In genomic region chr11:75450826-75451783, GRCh38 we compare ENCODE assay signal across 8 cellular contexts. TPM values are rescaled to one million over a fixed set of nuclear protein-coding genes. Genes with fewer than 3 reads are reported as not detected.
DNase-seq lines count a peak whose midpoint lies in the region; ATAC-seq and TF ChIP-seq lines count a peak whose summit lies in the region.

No MANE protein-coding gene starts in this region.

- H3K36me3 Mint-ChIP-seq in activated CD8-positive, alpha-beta T cell treated with anti-CD3 and anti-CD28 coated beads, Interleukin-2, amount 10 ng/mL, durations not matched to agents 7 days and 5 days (ENCODE audit: low read depth) = no peaks in the 10 kb centered on the region
- peaks cover 3 to 14% (median 3%) of the 10 kb centered on the region in 3 donors for H3K36me3 Mint-ChIP-seq in immature natural killer cell

- H3K27me3 Mint-ChIP-seq in activated CD8-positive, alpha-beta T cell treated with anti-CD3 and anti-CD28 coated beads, Interleukin-2, amount 10 ng/mL, durations not matched to agents 7 days and 5 days (ENCODE audit: low read depth) = no peaks in the 10 kb centered on the region
- peaks cover 0 to 4% (median 4%) of the 10 kb centered on the region in 3 donors for H3K27me3 Mint-ChIP-seq in immature natural killer cell (ENCODE audit: low read depth in 3 of 3)

- no peaks in the 10 kb centered on the region for H3K9me3 Mint-ChIP-seq in activated CD8-positive, alpha-beta T cell treated with anti-CD3 and anti-CD28 coated beads, Interleukin-2, amount 10 ng/mL, durations not matched to agents 7 days and 5 days (ENCODE audit: insufficient read depth)
- H3K9me3 Mint-ChIP-seq in immature natural killer cell = no peaks in the 10 kb centered on the region

- DNase-seq in cardiac muscle cell (ENCODE audit: low read depth in 1 of 2, low spot score in 1 of 2) (peak in 1 of 2 donors; percentile 32), Right ventricle myocardium superior (no peak), right atrium auricular region (ENCODE audit: low spot score) (no peak), upper lobe of left lung (peak in 1 of 2 donors; percentile 85), immature natural killer cell (no peak), hepatic stellate cell (ENCODE audit: low spot score) (no peak)
- DNase-seq in activated CD8-positive, alpha-beta T cell treated with anti-CD3 and anti-CD28 coated beads, Interleukin-2, amount 10 ng/mL, durations not matched to agents 7 days and 5 days = peak; percentile 59

- H3K27me3 ChIP-seq in cardiac muscle cell (peaks cover 11% of the 10 kb centered on the region), right atrium auricular region (no peaks in the 10 kb centered on the region), upper lobe of left lung (no peaks in the 10 kb centered on the region)

- intact Hi-C loops in Right ventricle myocardium superior (cut with DNase I) = no loop called here

- no peaks in the 10 kb centered on the region for H3K4me1 ChIP-seq in cardiac muscle cell (ENCODE audit: low read depth)
- H3K4me1 ChIP-seq in right atrium auricular region = no peaks in the 10 kb centered on the region
- H3K4me1 ChIP-seq in upper lobe of left lung = peaks cover 0 to 7% (median 1%) of the 10 kb centered on the region in 4 donors

- H3K27ac ChIP-seq in cardiac muscle cell = no peak overlapping the region
- H3K27ac ChIP-seq in right atrium auricular region = no peak overlapping the region
- no peak overlapping the region for H3K27ac ChIP-seq in upper lobe of left lung

- POLR2A ChIA-PET in activated CD8-positive, alpha-beta T cell treated with anti-CD3 and anti-CD28 coated beads, Interleukin-2, amount 10 ng/mL, durations not matched to agents 7 days and 5 days (lab: Charles Lee) = no interaction called here

- no peak for TF ChIP-seq EP300 in upper lobe of left lung (IDR thresholded peaks at IDR 0.05)

- ATAC-seq in Right ventricle myocardium superior (ENCODE audit: poor library complexity) (no peak), upper lobe of left lung (ENCODE audit: low FRiP score in 2 of 2) (no peak), GM18868 (IDR thresholded peaks at IDR 0.05; ENCODE audit: unreplicated experiment) (no peak)
- ATAC-seq in activated CD8-positive, alpha-beta T cell treated with anti-CD3 and anti-CD28 coated beads, Interleukin-2, amount 10 ng/mL, durations not matched to agents 7 days and 5 days = peak; percentile 51

- TF ChIP-seq CTCF in cardiac muscle cell (IDR thresholded peaks at IDR 0.05; ENCODE audit: low read depth, low read length) = peak; percentile 57
- peak; percentile 18 to 58 for TF ChIP-seq CTCF in right atrium auricular region (IDR thresholded peaks at IDR 0.05)
- TF ChIP-seq CTCF in upper lobe of left lung (IDR thresholded peaks at IDR 0.05) = peak; percentile 30 to 57 (median 49)

- no peak for TF ChIP-seq POLR2A in upper lobe of left lung (IDR thresholded peaks at IDR 0.05)

- H3K4me1 Mint-ChIP-seq in activated CD8-positive, alpha-beta T cell treated with anti-CD3 and anti-CD28 coated beads, Interleukin-2, amount 10 ng/mL, durations not matched to agents 7 days and 5 days (ENCODE audit: low read depth) = no peaks in the 10 kb centered on the region
- H3K4me1 Mint-ChIP-seq in immature natural killer cell = no peaks in the 10 kb centered on the region

- H3K27ac Mint-ChIP-seq in activated CD8-positive, alpha-beta T cell treated with anti-CD3 and anti-CD28 coated beads, Interleukin-2, amount 10 ng/mL, durations not matched to agents 7 days and 5 days = no peak overlapping the region
- no peak overlapping the region for H3K27ac Mint-ChIP-seq in immature natural killer cell

- 74 to 83% methylated on average over 35 to 42 of the region's 46 CpGs for WGBS in upper lobe of left lung, 2 donors

- no peak overlapping the region for H3K4me3 ChIP-seq in cardiac muscle cell
- H3K4me3 ChIP-seq in right atrium auricular region = no peak overlapping the region
- H3K4me3 ChIP-seq in upper lobe of left lung = no peak overlapping the region

- H3K36me3 ChIP-seq in cardiac muscle cell (no peaks in the 10 kb centered on the region), right atrium auricular region (no peaks in the 10 kb centered on the region), upper lobe of left lung (no peaks in the 10 kb centered on the region)

- no peak overlapping the region for H3K4me3 Mint-ChIP-seq in activated CD8-positive, alpha-beta T cell treated with anti-CD3 and anti-CD28 coated beads, Interleukin-2, amount 10 ng/mL, durations not matched to agents 7 days and 5 days
- H3K4me3 Mint-ChIP-seq in immature natural killer cell = no peak overlapping the region

- CTCF ChIA-PET in activated CD8-positive, alpha-beta T cell treated with anti-CD3 and anti-CD28 coated beads, Interleukin-2, amount 10 ng/mL, durations not matched to agents 7 days and 5 days (lab: Charles Lee) = interaction anchor here (0.7 to 1.9 kb wide), 17 partner anchors 9 to 175 kb away, joined by 3 to 10 read pairs (median 3); partner anchors contain the start of gene GDPD5

- H3K9me3 ChIP-seq in cardiac muscle cell (ENCODE audit: low read depth) = no peaks in the 10 kb centered on the region
- no peaks in the 10 kb centered on the region for H3K9me3 ChIP-seq in right atrium auricular region
- no peaks in the 10 kb centered on the region for H3K9me3 ChIP-seq in upper lobe of left lung

RNA-seq across cellular contexts. Expression of gene KLHL35, which starts 18.1 kb away (rescaled TPM):
- 2.2 and 2.7 TPM in 2 replicates for total RNA-seq in cardiac muscle cell
- polyA plus RNA-seq in cardiac muscle cell = 2.6 and 3.4 TPM in 2 replicates
- total RNA-seq in Right ventricle myocardium superior = 0.48 TPM
- total RNA-seq in activated CD8-positive, alpha-beta T cell treated with anti-CD3 and anti-CD28 coated beads, Interleukin-2, amount 10 ng/mL, durations not matched to agents 7 days and 5 days = under 1 TPM; 0.26 to 0.31 TPM
- 1 to 10 TPM in 1 of 2 donors, under 1 TPM in 1; 0.20 to 1.4 TPM for total RNA-seq in right atrium auricular region
- 1 to 10 TPM; 3.5 to 7.3 (median 4.3) TPM for total RNA-seq in upper lobe of left lung
- 1 to 10 TPM in 1 of 3 donors, under 1 TPM in 1, not detected in 1; 0.41 to 1.6 TPM for polyA plus RNA-seq in immature natural killer cell

RNA-seq across cellular contexts. Expression of gene RPS3, which starts 51.8 kb away (rescaled TPM):
- total RNA-seq in cardiac muscle cell (781 and 951 TPM in 2 replicates), Right ventricle myocardium superior (827 TPM), right atrium auricular region (100 to 1,000 TPM; 391 to 983 TPM), upper lobe of left lung (1,000 to 10,000 TPM in 4 of 6 donors, 100 to 1,000 TPM in 2; 474 to 2,141 (median 1,268) TPM)
- polyA plus RNA-seq in cardiac muscle cell (974 and 1,206 TPM in 2 replicates), immature natural killer cell (1,000 to 10,000 TPM; 2,605 to 4,768 (median 2,974) TPM)
- 1,000 to 10,000 TPM; 2,820 to 2,871 TPM for total RNA-seq in activated CD8-positive, alpha-beta T cell treated with anti-CD3 and anti-CD28 coated beads, Interleukin-2, amount 10 ng/mL, durations not matched to agents 7 days and 5 days
